In genomic region chr7:148932-149855, GRCh38 we compare ENCODE assay signal across 8 cellular contexts. TPM values are rescaled to one million over a fixed set of nuclear protein-coding genes. Genes with fewer than 3 reads are reported as not detected.
A peak's percentile ranks its signal among the peaks of the same experiment; 100 is the strongest.
DNase-seq lines count a peak whose midpoint lies in the region; ATAC-seq and TF ChIP-seq lines count a peak whose summit lies in the region.

No MANE protein-coding gene starts in this region.

- TF ChIP-seq CTCF in brain microvascular endothelial cell (IDR thresholded peaks at IDR 0.05; ENCODE audit: low read depth, low read length, missing control alignments) (no peak), gastrocnemius medialis (IDR thresholded peaks at IDR 0.05 in 4 of 5, conservative IDR thresholded peaks at IDR 0.05 in 1 of 5) (no peak)

- H3K27ac ChIP-seq in brain microvascular endothelial cell (peak overlapping the region; percentile 65), iPS DF 6.9 (ENCODE audit: low read length) (no peak overlapping the region), gastrocnemius medialis (peak overlapping the region; percentile 92 to 98 (median 95))

- peak overlapping the region; percentile 73 for H3K4me3 ChIP-seq in brain microvascular endothelial cell (ENCODE audit: low read depth, low read length)
- peak overlapping the region; percentile 45; the same call in 1 of the 2 replicates for H3K4me3 ChIP-seq in iPS DF 6.9 (ENCODE audit: low read length)
- peak overlapping the region; percentile 54 to 81 (median 64) for H3K4me3 ChIP-seq in gastrocnemius medialis

- H3K36me3 ChIP-seq in brain microvascular endothelial cell (replicated peaks), result no peaks in the 10 kb centered on the region
- H3K36me3 ChIP-seq in iPS DF 6.9 (ENCODE audit: control insufficient read depth, insufficient read depth, low read length), result no peaks in the 10 kb centered on the region
- H3K36me3 ChIP-seq in gastrocnemius medialis, result peaks cover 0 to 8% of the 10 kb centered on the region in 2 donors

- H3K27me3 ChIP-seq in brain microvascular endothelial cell (replicated peaks) (no peaks in the 10 kb centered on the region), iPS DF 6.9 (ENCODE audit: control insufficient read depth, insufficient read depth, low read length) (no peaks in the 10 kb centered on the region), gastrocnemius medialis (no peaks in the 10 kb centered on the region)

- peak; percentile 93 for TF ChIP-seq POLR2A in GM18526 (IDR thresholded peaks at IDR 0.05; ENCODE audit: extremely low read depth, insufficient read length)
- peak; percentile 69 to 86 for TF ChIP-seq POLR2A in gastrocnemius medialis (IDR thresholded peaks at IDR 0.05)

- ATAC-seq in HG03064 (IDR thresholded peaks at IDR 0.05; ENCODE audit: low read depth, unreplicated experiment) (peak; percentile 86), gastrocnemius medialis (peak; percentile 96 to 98)

- in situ Hi-C loops in brain microvascular endothelial cell (cut with HindIII; ENCODE audit: low pct_ligation_motif_present, low sequenced_read_pairs) (no loop called here), gastrocnemius medialis (cut with MboI; ENCODE audit: low sequenced_read_pairs in 4 of 4) (no loop called here)

- DNase-seq in A172 (ENCODE audit: low spot score), result peak; percentile 99
- peak; percentile 97 for DNase-seq in NCI-H2107 (lab: John Stamatoyannopoulos, UW)
- peak; percentile 98 for DNase-seq in UCSD-AML1 (lab: John Stamatoyannopoulos, UW; ENCODE audit: unreplicated experiment)
- peak; percentile 98 for DNase-seq in brain microvascular endothelial cell
- peak; percentile 82 for DNase-seq in iPS DF 6.9 (ENCODE audit: low read depth, low spot score)
- DNase-seq in gastrocnemius medialis, result peak; percentile 97 to 98

- no CpG with 5 or more reads among the region's 78 CpGs for WGBS in iPS DF 6.9 (ENCODE audit: insufficient coverage, insufficient read length)

- H3K9me3 ChIP-seq in iPS DF 6.9 (ENCODE audit: control insufficient read depth, insufficient read depth, low read length), result no peaks in the 10 kb centered on the region
- no peaks in the 10 kb centered on the region for H3K9me3 ChIP-seq in gastrocnemius medialis

- H3K4me1 ChIP-seq in iPS DF 6.9 (ENCODE audit: control insufficient read depth, insufficient read depth, low read length) (peaks cover 5% of the 10 kb centered on the region; the same call in 1 of the 2 replicates), gastrocnemius medialis (peaks cover 5 to 15% of the 10 kb centered on the region in 2 donors)

- intact Hi-C loops in gastrocnemius medialis (cut with DNase I; ENCODE audit: low total_unique reads), result loop anchor here (2.0 to 5.0 kb wide), 3 partner anchors 38 to 83 kb away; no protein-coding TSS in a partner anchor

RNA-seq across cellular contexts. Expression of gene FAM20C, which starts 43.2 kb away (rescaled TPM):
- total RNA-seq in A172 (2014; rRNA removed; shearing (Covaris generic)), result 27.1 and 30.2 TPM in 2 replicates
- 10 to 100 TPM in 3 of 4 donors, 1 to 10 TPM in 1; 9.6 to 35.3 (median 18.6) TPM for total RNA-seq in gastrocnemius medialis
